22 cellular contexts compared by ENCODE assay signal in the genomic region with DNA sequence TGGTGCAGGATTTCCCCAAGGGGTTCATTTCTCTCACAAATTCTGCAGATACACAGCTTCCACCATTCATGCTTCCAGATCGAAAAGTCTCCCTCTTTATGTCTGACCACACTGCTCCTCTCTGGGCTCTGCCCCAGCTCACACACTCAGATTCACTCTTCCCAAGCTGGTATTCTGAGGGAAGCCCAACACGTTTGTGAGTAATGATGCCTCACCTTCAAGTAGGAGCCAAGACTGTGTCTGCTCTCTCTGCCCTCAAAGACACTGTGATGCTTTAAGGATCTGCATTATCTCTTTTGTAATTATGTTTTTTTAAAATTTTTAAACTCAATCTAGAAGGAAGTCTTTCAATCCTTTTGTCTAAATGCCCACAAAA. TPM values are rescaled to one million over a fixed set of nuclear protein-coding genes. Genes with fewer than 3 reads are reported as not detected.
DNase-seq lines count a peak whose midpoint lies in the region; ATAC-seq, FAIRE-seq and TF ChIP-seq lines count a peak whose summit lies in the region.
"Had no signal": no experiment of that assay in that cellular context is flagged by ENCODE, and none has a peak within 500 bp of the region (broad histone marks: within the 10 kb centered on the region; RNA-seq: fewer than 3 reads in every experiment).

No MANE protein-coding gene starts in this region.

- H3K4me1 ChIP-seq in astrocyte (ENCODE audit: insufficient read depth, low read length) = no peaks in the 10 kb centered on the region
- H3K4me1 ChIP-seq: A549, BLaER1, SJSA1 had no signal

- H3K4me1 Mint-ChIP-seq in astrocyte (ENCODE audit: low read depth, unreplicated experiment) = peaks cover 4% of the 10 kb centered on the region
- H3K4me1 Mint-ChIP-seq: CD4-positive, alpha-beta memory T cell had no signal

- no peaks in the 10 kb centered on the region for H3K36me3 Mint-ChIP-seq in astrocyte (ENCODE audit: low read depth, unreplicated experiment)
- H3K36me3 Mint-ChIP-seq: CD4-positive, alpha-beta memory T cell had no signal

- H3K27ac Mint-ChIP-seq in astrocyte (ENCODE audit: unreplicated experiment) = no peak overlapping the region
- H3K27ac Mint-ChIP-seq: CD4-positive, alpha-beta memory T cell had no signal

- no peak for TF ChIP-seq CTCF in astrocyte (IDR thresholded peaks at IDR 0.05; ENCODE audit: insufficient read depth, low read depth, low read length)
- no peak for TF ChIP-seq CTCF in omental fat pad (IDR thresholded peaks at IDR 0.05)

- no peak overlapping the region for H3K27ac ChIP-seq in astrocyte (ENCODE audit: low read depth, low read length)
- H3K27ac ChIP-seq: A549, BLaER1, HL-60, PC-9, SJSA1 had no signal

- H3K27me3 Mint-ChIP-seq in astrocyte (ENCODE audit: low read depth, unreplicated experiment) = peaks cover 3% of the 10 kb centered on the region

- H3K4me2 ChIP-seq in astrocyte (ENCODE audit: low read length) = peak overlapping the region; percentile 46
- H3K4me2 ChIP-seq: A549, BLaER1, PC-9 had no signal

- DNase-seq in ELR (ENCODE audit: low read depth) (peak; percentile 6), NCI-H226 (peak; percentile 71), astrocyte (ENCODE audit: low read depth) (no peak), omental fat pad (ENCODE audit: low spot score) (no peak), NCI-H2171 treated with DMSO at 0.1 percent for 48 hours (lab: John Stamatoyannopoulos, UW) (no peak), NCI-H146 (lab: John Stamatoyannopoulos, UW) (no peak)
- no peak for DNase-seq in activated naive CD4-positive, alpha-beta T cell treated with anti-CD3 and anti-CD28 coated beads, Interleukin-2, amount 50 U/mL, for 16 hours
- DNase-seq: CD4-positive, alpha-beta memory T cell; DMS153; GOT3; MV-4-11; NCI-H1417; NCI-H187 treated with DMSO at 0.1 percent for 48 hours; NCI-H526; PC-9; SW 1271 had no signal

- H4K20me1 ChIP-seq in astrocyte (ENCODE audit: insufficient read depth, low read length) = no peaks in the 10 kb centered on the region
- H4K20me1 ChIP-seq: BLaER1 had no signal

- peaks cover 5% of the 10 kb centered on the region for H3K9me3 Mint-ChIP-seq in astrocyte (ENCODE audit: unreplicated experiment)

- no peaks in the 10 kb centered on the region for H3K27me3 ChIP-seq in astrocyte (ENCODE audit: insufficient read depth, low read length)
- H3K27me3 ChIP-seq: BLaER1, SJSA1 had no signal

- H3K79me2 ChIP-seq in astrocyte (ENCODE audit: insufficient read depth, low read length) = no peaks in the 10 kb centered on the region

- no peaks in the 10 kb centered on the region for H3K9me3 ChIP-seq in astrocyte (ENCODE audit: insufficient read depth, low read depth, low read length)
- H3K9me3 ChIP-seq: A549, BLaER1, SJSA1 had no signal

- no peaks in the 10 kb centered on the region for H3K36me3 ChIP-seq in astrocyte (ENCODE audit: insufficient read depth, low read length)
- H3K36me3 ChIP-seq: BLaER1, SJSA1 had no signal

- no peak overlapping the region for H2AFZ ChIP-seq in astrocyte (ENCODE audit: low read depth, low read length)
- H2AFZ ChIP-seq: PC-9 had no signal

- ATAC-seq in omental fat pad (ENCODE audit: low FRiP score) = peak; percentile 28

- FAIRE-seq in astrocyte (lab: Jason Lieb, UNC) = no peak
- FAIRE-seq: A549, GM12891 had no signal

- no peak overlapping the region for H3K4me3 ChIP-seq in astrocyte (ENCODE audit: insufficient read depth, low read depth, low read length)
- H3K4me3 ChIP-seq: A549, BLaER1, PC-9, SJSA1 had no signal

- H3K4me3 Mint-ChIP-seq in astrocyte (ENCODE audit: unreplicated experiment) = no peak overlapping the region
- H3K4me3 Mint-ChIP-seq: CD4-positive, alpha-beta memory T cell had no signal

- no peak overlapping the region for H3K9ac ChIP-seq in astrocyte (ENCODE audit: low read length)
- H3K9ac ChIP-seq: BLaER1 had no signal

RNA-seq across cellular contexts. Expression of a gene that starts 19.8 kb away (rescaled TPM):
- total RNA-seq in astrocyte (not detected in 2 replicates), omental fat pad (not detected)
- total RNA-seq: CD4-positive, alpha-beta memory T cell; LHCN-M2; PC-9; SJSA1 had no signal

RNA-seq across cellular contexts. Expression of a gene that starts 20.2 kb away (rescaled TPM):
- total RNA-seq in astrocyte = not detected in 2 replicates
- not detected for total RNA-seq in omental fat pad
- total RNA-seq: CD4-positive, alpha-beta memory T cell; LHCN-M2; PC-9; SJSA1 had no signal

RNA-seq across cellular contexts. Expression of a gene that starts 37.1 kb away (rescaled TPM):
- total RNA-seq in astrocyte = not detected in 2 replicates
- total RNA-seq in omental fat pad = not detected
- total RNA-seq: CD4-positive, alpha-beta memory T cell; LHCN-M2; PC-9; SJSA1 had no signal

RNA-seq across cellular contexts. Expression of a gene that starts 37.9 kb away (rescaled TPM):
- 0.16 TPM in 1 of 2 replicates, not detected in the other for total RNA-seq in astrocyte
- total RNA-seq in omental fat pad = not detected
- total RNA-seq: CD4-positive, alpha-beta memory T cell; LHCN-M2; PC-9; SJSA1 had no signal

RNA-seq across cellular contexts. Expression of a gene that starts 45.5 kb away (rescaled TPM):
- total RNA-seq in astrocyte (0.17 TPM in 1 of 2 replicates, not detected in the other), omental fat pad (not detected)
- total RNA-seq: CD4-positive, alpha-beta memory T cell; LHCN-M2; PC-9; SJSA1 had no signal

Comparison
In these comparisons a context has a peak if more than half of its experiments do, and no peak if none do; other contexts are left out.
1. DNase-seq: peak in ELR (single experiment) and NCI-H226 (single experiment); none in astrocyte (single experiment), omental fat pad (single experiment), NCI-H2171 treated with DMSO at 0.1 percent for 48 hours (single experiment), activated naive CD4-positive, alpha-beta T cell treated with anti-CD3 and anti-CD28 coated beads, Interleukin-2, amount 50 U/mL, for 16 hours (single experiment) and NCI-H146 (single experiment).